23 cellular contexts compared by ENCODE assay signal in the genomic region with DNA sequence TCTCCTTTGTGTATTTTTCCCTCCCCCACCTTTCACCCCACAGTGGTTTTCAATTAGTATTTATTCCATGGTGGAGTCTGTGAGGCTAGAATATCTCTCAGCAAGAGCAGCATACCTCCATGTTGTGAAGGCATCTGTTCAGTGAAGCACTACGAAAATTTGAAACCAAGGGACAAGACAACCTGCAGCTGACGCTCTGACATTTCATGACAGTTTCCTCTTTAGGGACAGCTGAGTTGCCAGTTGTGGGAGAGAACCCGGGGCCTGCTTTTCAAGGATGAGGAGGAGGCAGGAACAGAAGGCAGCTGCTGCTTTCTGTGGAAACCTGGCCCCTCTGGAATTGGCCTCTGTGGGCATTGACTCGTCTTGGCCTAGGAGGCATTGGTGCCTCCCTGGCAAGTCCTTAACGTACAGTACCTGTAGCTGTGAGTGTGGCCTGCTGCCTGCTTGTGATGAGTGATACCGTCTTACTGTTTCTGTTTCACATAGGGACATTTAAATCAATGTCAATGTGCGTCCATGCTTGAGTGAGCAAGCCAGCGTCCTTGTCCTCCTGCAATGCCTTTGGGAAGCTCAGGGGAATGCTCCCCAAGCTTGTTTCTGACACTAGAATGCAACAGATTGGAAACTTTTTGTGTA. TPM values are rescaled to one million over a fixed set of nuclear protein-coding genes. Genes with fewer than 3 reads are reported as not detected.
DNase-seq lines count a peak whose midpoint lies in the region; ATAC-seq and TF ChIP-seq lines count a peak whose summit lies in the region.
"Had no signal": no experiment of that assay in that cellular context is flagged by ENCODE, and none has a peak within 500 bp of the region (broad histone marks: within the 10 kb centered on the region; RNA-seq: fewer than 3 reads in every experiment).

No MANE protein-coding gene starts in this region.

- H3K4me2 ChIP-seq in BLaER1 (peak overlapping the region; percentile 73), PC-9 (peak overlapping the region; percentile 48), OCI-LY7 (ENCODE audit: low read length) (no peak overlapping the region)
- H3K4me2 ChIP-seq: hepatocyte had no signal

- no peaks in the 10 kb centered on the region for H4K20me1 ChIP-seq in BLaER1
- H4K20me1 ChIP-seq in PC-9 (ENCODE audit: insufficient read depth) = no peaks in the 10 kb centered on the region
- H4K20me1 ChIP-seq in OCI-LY7 (ENCODE audit: insufficient read depth, low read length) = 0 out of 2 replicates have a peak, but pooled peaks cover under 1% of the 10 kb centered on the region

- H3K9ac ChIP-seq in BLaER1 = peak overlapping the region; percentile 35; the same call in 1 of the 2 replicates

- POLR2A ChIA-PET in PC-9 (lab: Charles Lee; ENCODE audit: unreplicated experiment) = interaction anchor here (0.7 kb wide), 1 partner anchor 13 kb away, joined by 15 read pairs; no protein-coding TSS in a partner anchor
- POLR2A ChIA-PET in OCI-LY7 (lab: Charles Lee) = interaction anchor here (0.5 to 1.2 kb wide), 5 partner anchors 8 to 371 kb away, joined by 3 to 4 read pairs (median 3); no protein-coding TSS in a partner anchor

- H3K4me3 ChIP-seq in BLaER1 = no peak overlapping the region
- no peak overlapping the region for H3K4me3 ChIP-seq in PC-9
- no peak overlapping the region for H3K4me3 ChIP-seq in dorsolateral prefrontal cortex
- no peak overlapping the region for H3K4me3 ChIP-seq in OCI-LY7 (ENCODE audit: low read depth, low read length, poor library complexity, severe bottlenecking)
- H3K4me3 ChIP-seq: hepatocyte had no signal

- peaks cover 3% of the 10 kb centered on the region for H3K9me3 Mint-ChIP-seq in nephron progenitor cell
- H3K9me3 Mint-ChIP-seq: activated CD4-positive, alpha-beta memory T cell treated with anti-CD3 and anti-CD28 coated beads for 36 hours; activated T-cell treated with anti-CD3 and anti-CD28 coated beads, Interleukin-2, amount 50 U/mL, for 4 hours; CD4-positive, alpha-beta T cell; mesothelial cell of epicardium had no signal

- H3K4me1 ChIP-seq in BLaER1 = peaks cover 29% of the 10 kb centered on the region
- peaks cover 20% of the 10 kb centered on the region for H3K4me1 ChIP-seq in PC-9 (replicated peaks; ENCODE audit: insufficient read depth)
- peaks cover 7% of the 10 kb centered on the region for H3K4me1 ChIP-seq in OCI-LY7 (ENCODE audit: insufficient read depth, low read length, poor library complexity, severe bottlenecking)

- H3K4me3 Mint-ChIP-seq in nephron progenitor cell = peak overlapping the region; percentile 44
- H3K4me3 Mint-ChIP-seq: activated CD4-positive, alpha-beta memory T cell treated with anti-CD3 and anti-CD28 coated beads for 36 hours; activated naive CD8-positive, alpha-beta T cell; activated T-cell treated with anti-CD3 and anti-CD28 coated beads, Interleukin-2, amount 50 U/mL, for 4 hours; CD4-positive, alpha-beta T cell; mesothelial cell of epicardium had no signal

- DNase-seq in PC-9 (no peak), nephron progenitor cell (peak; percentile 37), putamen (ENCODE audit: low spot score) (no peak), dorsolateral prefrontal cortex (no peak), OCI-LY7 (ENCODE audit: low spot score) (no peak)
- DNase-seq: activated CD4-positive, alpha-beta memory T cell treated with anti-CD3 and anti-CD28 coated beads for 36 hours; activated T-cell treated with anti-CD3 and anti-CD28 coated beads, Interleukin-2, amount 50 U/mL, for 4 hours; brain microvascular endothelial cell; CD4-positive, alpha-beta T cell; DND-41; kidney glomerular epithelial cell; NCI-H1694 treated with DMSO at 0.1 percent for 48 hours; NCI-H446; occipital lobe; stimulated activated naive CD8-positive, alpha-beta T cell treated with anti-CD3 and anti-CD28 coated beads, Interleukin-15, Interleukin-2, amounts not matched to agents 100 U/mL and 50 U/mL, for 24 hours had no signal

- H3K9me2 ChIP-seq in PC-9 (ENCODE audit: insufficient read depth) (no peaks in the 10 kb centered on the region), OCI-LY7 (ENCODE audit: insufficient read depth, low read length) (no peaks in the 10 kb centered on the region)

- ATAC-seq in GM19395 (IDR thresholded peaks at IDR 0.05; ENCODE audit: unreplicated experiment) (peak; percentile 79), GM21360 (IDR thresholded peaks at IDR 0.05; ENCODE audit: unreplicated experiment) (no peak)
- ATAC-seq: activated T-cell treated with anti-CD3 and anti-CD28 coated beads, Interleukin-2, amount 50 U/mL, for 4 hours; stimulated activated naive CD8-positive, alpha-beta T cell treated with anti-CD3 and anti-CD28 coated beads, Interleukin-15, Interleukin-2, amounts not matched to agents 100 U/mL and 50 U/mL, for 24 hours had no signal

- H3K36me3 Mint-ChIP-seq in nephron progenitor cell (ENCODE audit: low read depth) = peaks cover 38% of the 10 kb centered on the region

- CTCF ChIA-PET in PC-9 (lab: Charles Lee) (interaction anchor here (1.0 to 1.6 kb wide), 2 partner anchors 14 to 34 kb away, joined by 3 to 10 read pairs; no protein-coding TSS in a partner anchor), OCI-LY7 (lab: Charles Lee; ENCODE audit: unreplicated experiment) (interaction anchor here (0.6 kb wide), 1 partner anchor 1249 kb away, joined by 3 read pairs; no protein-coding TSS in a partner anchor)

- TF ChIP-seq CTCF in PC-9 (conservative IDR thresholded peaks at IDR 0.05) = no peak
- no peak for TF ChIP-seq CTCF in nephron progenitor cell (IDR thresholded peaks at IDR 0.05)
- no peak for TF ChIP-seq CTCF in dorsolateral prefrontal cortex (IDR thresholded peaks at IDR 0.05 in 54 of 56, conservative IDR thresholded peaks at IDR 0.05 in 2 of 56; ENCODE audit: low read depth in 1 of 56, partially characterized antibody in 56 of 56)
- no peak for TF ChIP-seq CTCF in OCI-LY7 (conservative IDR thresholded peaks at IDR 0.05; ENCODE audit: low read length)

- no peaks in the 10 kb centered on the region for H3K27me3 ChIP-seq in BLaER1
- no peaks in the 10 kb centered on the region for H3K27me3 ChIP-seq in PC-9 (ENCODE audit: insufficient read depth, low read depth)
- H3K27me3 ChIP-seq in dorsolateral prefrontal cortex = no peaks in the 10 kb centered on the region
- H3K27me3 ChIP-seq: brain microvascular endothelial cell, hepatocyte had no signal

- no peaks in the 10 kb centered on the region for H3K79me2 ChIP-seq in PC-9 (ENCODE audit: low read depth)
- H3K79me2 ChIP-seq in OCI-LY7 (ENCODE audit: insufficient read depth, low read depth, low read length) = no peaks in the 10 kb centered on the region
- H3K79me2 ChIP-seq: hepatocyte had no signal

- peaks cover 46% of the 10 kb centered on the region for H3K36me3 ChIP-seq in BLaER1
- no peaks in the 10 kb centered on the region for H3K36me3 ChIP-seq in PC-9 (ENCODE audit: low read depth)
- no peaks in the 10 kb centered on the region for H3K36me3 ChIP-seq in OCI-LY7 (ENCODE audit: insufficient read depth, low read length)
- H3K36me3 ChIP-seq: brain microvascular endothelial cell had no signal

- peaks cover 44% of the 10 kb centered on the region for H3K4me1 Mint-ChIP-seq in nephron progenitor cell
- H3K4me1 Mint-ChIP-seq: mesothelial cell of epicardium had no signal

- peak overlapping the region; percentile 20; the same call in 1 of the 2 replicates for H3K27ac ChIP-seq in BLaER1
- H3K27ac ChIP-seq in PC-9 = peak overlapping the region; percentile 81
- H3K27ac ChIP-seq in dorsolateral prefrontal cortex = peak overlapping the region in 1 of 59 donors; percentile 23
- H3K27ac ChIP-seq in OCI-LY7 (ENCODE audit: low read depth, low read length, poor library complexity, severe bottlenecking) = no peak overlapping the region
- H3K27ac ChIP-seq: brain microvascular endothelial cell had no signal

- H3K27ac Mint-ChIP-seq in nephron progenitor cell = peak overlapping the region; percentile 90
- H3K27ac Mint-ChIP-seq: activated CD4-positive, alpha-beta memory T cell treated with anti-CD3 and anti-CD28 coated beads for 36 hours; activated naive CD8-positive, alpha-beta T cell; CD4-positive, alpha-beta T cell; mesothelial cell of epicardium had no signal

- peaks cover 12% of the 10 kb centered on the region for H3K27me3 Mint-ChIP-seq in nephron progenitor cell (ENCODE audit: low read depth, poor library complexity)
- H3K27me3 Mint-ChIP-seq: activated CD4-positive, alpha-beta memory T cell treated with anti-CD3 and anti-CD28 coated beads for 36 hours; activated naive CD8-positive, alpha-beta T cell; CD4-positive, alpha-beta T cell had no signal

- BruUV-seq in PC-9 (replicated peaks; lab: Mats Ljungman, UMichigan) = no TSS peak
- BruUV-seq in OCI-LY7 (replicated peaks; lab: Mats Ljungman, UMichigan) = no TSS peak

- H3F3A ChIP-seq in PC-9 (ENCODE audit: insufficient read depth, low read depth) = peaks cover 22% of the 10 kb centered on the region

- intact Hi-C loops in PC-9 (cut with micrococcal nuclease; ENCODE audit: unreplicated experiment) = no loop called here
- intact Hi-C loops in dorsolateral prefrontal cortex (cut with DNase I) = no loop called here
- intact Hi-C loops in OCI-LY7 (cut with micrococcal nuclease; ENCODE audit: unreplicated experiment) = no loop called here

- no peak overlapping the region for H2AFZ ChIP-seq in PC-9
- H2AFZ ChIP-seq in OCI-LY7 (ENCODE audit: low read length) = no peak overlapping the region
- H2AFZ ChIP-seq: hepatocyte had no signal

- no peaks in the 10 kb centered on the region for H3K9me3 ChIP-seq in BLaER1
- H3K9me3 ChIP-seq in PC-9 (ENCODE audit: insufficient read depth, low read depth) = no peaks in the 10 kb centered on the region
- H3K9me3 ChIP-seq in OCI-LY7 (ENCODE audit: low read length) = no peaks in the 10 kb centered on the region

RNA-seq across cellular contexts. Expression of a gene that starts 21.6 kb away (rescaled TPM):
- total RNA-seq in PC-9 (2021) (not detected in 2 replicates), dorsolateral prefrontal cortex (1 to 10 TPM in 13 of 120 experiments, under 1 TPM in 87, not detected in 20; 0.18 to 1.8 (median 0.56) TPM), OCI-LY7 (2022) (not detected in 2 replicates)
- not detected in 2 replicates for total RNA-seq in OCI-LY7 (2014; rRNA removed; shearing (Covaris generic))
- total RNA-seq: activated CD4-positive, alpha-beta memory T cell treated with anti-CD3 and anti-CD28 coated beads for 36 hours; activated T-cell treated with anti-CD3 and anti-CD28 coated beads, Interleukin-2, amount 50 U/mL, for 4 hours; CD4-positive, alpha-beta T cell; H1; hepatocyte; MCF 10A; mesothelial cell of epicardium; occipital lobe had no signal
